In genomic region chr7:12719141-12719919, GRCh38 we compare ENCODE assay signal across 10 cellular contexts. TPM values are rescaled to one million over a fixed set of nuclear protein-coding genes. Genes with fewer than 3 reads are reported as not detected.
DNase-seq lines count a peak whose midpoint lies in the region; ATAC-seq and TF ChIP-seq lines count a peak whose summit lies in the region.
"Had no signal": no experiment of that assay in that cellular context is flagged by ENCODE, and none has a peak within 500 bp of the region (broad histone marks: within the 10 kb centered on the region; RNA-seq: fewer than 3 reads in every experiment).

No MANE protein-coding gene starts in this region.

- H3K27ac Mint-ChIP-seq in natural killer cell treated with Interleukin-12 subunit alpha and Interleukin-12 subunit beta and Interleukin-15 and Interleukin-18, amount 100 ng/mL, for 72 hours = peak overlapping the region; percentile 59 to 63
- H3K27ac Mint-ChIP-seq: memory B cell had no signal

- no peaks in the 10 kb centered on the region for H3K36me3 ChIP-seq in mammary epithelial cell (ENCODE audit: insufficient read depth, low read length)

- DNase-seq in AG08396 (ENCODE audit: low spot score) (peak; percentile 62), KBM-7 (peak; percentile 32), mammary epithelial cell (peak; percentile 78), NCI-H748 (lab: John Stamatoyannopoulos, UW; ENCODE audit: unreplicated experiment) (no peak), NCI-H510A (lab: John Stamatoyannopoulos, UW) (no peak), head of caudate nucleus (no peak)
- no peak for DNase-seq in natural killer cell treated with Interleukin-12 subunit alpha and Interleukin-12 subunit beta and Interleukin-15 and Interleukin-18, amount 100 ng/mL, for 72 hours (ENCODE audit: low spot score)
- no peak for DNase-seq in activated effector memory CD4-positive, alpha-beta T cell treated with Interleukin-2 at 50 U/mL for 16 hours
- DNase-seq: activated naive CD4-positive, alpha-beta T cell treated with Interleukin-2 at 50 U/mL for 16 hours had no signal

- peak overlapping the region; percentile 31 for H2AFZ ChIP-seq in mammary epithelial cell (ENCODE audit: low read depth, low read length)

- H3K4me2 ChIP-seq in mammary epithelial cell (ENCODE audit: insufficient read depth, low read depth, low read length) = no peak overlapping the region

- CTCF ChIA-PET in mammary epithelial cell (lab: Charles Lee; ENCODE audit: low non-redundant PET) = no interaction called here

- 36% methylated on average over 5 of the region's 5 CpGs for WGBS in mammary epithelial cell (ENCODE audit: low coverage, missing lambda C conversion rate)

- in situ Hi-C loops in KBM-7 (cut with MboI; ENCODE audit: low pct_unique_long_range_greater_than_20kb, low sequenced_read_pairs) (no loop called here), mammary epithelial cell (cut with MboI; ENCODE audit: low sequenced_read_pairs in 2 of 2) (no loop called here)

- no peaks in the 10 kb centered on the region for H3K79me2 ChIP-seq in mammary epithelial cell (ENCODE audit: insufficient read depth, low read length)

- H4K20me1 ChIP-seq in mammary epithelial cell (ENCODE audit: insufficient read depth, low read length) = no peaks in the 10 kb centered on the region

- H3K27me3 Mint-ChIP-seq in natural killer cell treated with Interleukin-12 subunit alpha and Interleukin-12 subunit beta and Interleukin-15 and Interleukin-18, amount 100 ng/mL, for 72 hours = no peaks in the 10 kb centered on the region

- no peak overlapping the region for H3K4me3 ChIP-seq in mammary epithelial cell (replicated peaks in 1 of 3; ENCODE audit: insufficient read depth in 1 of 3, low read depth in 2 of 3, low read length in 3 of 3)

- dilution Hi-C loops in mammary epithelial cell (cut with HindIII; ENCODE audit: low sequenced_read_pairs) = no loop called here

- H3K27ac ChIP-seq in mammary epithelial cell (ENCODE audit: insufficient read depth, low read depth, low read length) = peak overlapping the region; percentile 76

- H3K9me3 ChIP-seq in mammary epithelial cell (replicated peaks; ENCODE audit: insufficient read depth, low read length) = no peaks in the 10 kb centered on the region

- no peaks in the 10 kb centered on the region for H3K36me3 Mint-ChIP-seq in natural killer cell treated with Interleukin-12 subunit alpha and Interleukin-12 subunit beta and Interleukin-15 and Interleukin-18, amount 100 ng/mL, for 72 hours

- ATAC-seq in natural killer cell treated with Interleukin-12 subunit alpha and Interleukin-12 subunit beta and Interleukin-15 and Interleukin-18, amount 100 ng/mL, for 72 hours = peak in 1 of 2 donors; percentile 58

- H3K4me1 Mint-ChIP-seq in natural killer cell treated with Interleukin-12 subunit alpha and Interleukin-12 subunit beta and Interleukin-15 and Interleukin-18, amount 100 ng/mL, for 72 hours (ENCODE audit: low read depth in 2 of 2) = peaks cover 30 to 37% of the 10 kb centered on the region in 2 donors
- H3K4me1 Mint-ChIP-seq: memory B cell had no signal

- no TSS peak for BruUV-seq in mammary epithelial cell (replicated peaks; lab: Mats Ljungman, UMichigan)

- H3K9me3 Mint-ChIP-seq in natural killer cell treated with Interleukin-12 subunit alpha and Interleukin-12 subunit beta and Interleukin-15 and Interleukin-18, amount 100 ng/mL, for 72 hours = peaks cover 3% of the 10 kb centered on the region
- H3K9me3 Mint-ChIP-seq: memory B cell had no signal

- no peak for TF ChIP-seq CTCF in mammary epithelial cell (conservative IDR thresholded peaks at IDR 0.05 in 1 of 2, IDR thresholded peaks at IDR 0.05 in 1 of 2; ENCODE audit: extremely low read depth in 1 of 2, insufficient read depth in 1 of 2, low read depth in 1 of 2, low read length in 2 of 2)

- H3K27me3 ChIP-seq in mammary epithelial cell (ENCODE audit: insufficient read depth, low read length) = no peaks in the 10 kb centered on the region

- H3K4me1 ChIP-seq in mammary epithelial cell (ENCODE audit: insufficient read depth, low read length) = peaks cover 39% of the 10 kb centered on the region

- peak overlapping the region; percentile 7 for H3K9ac ChIP-seq in mammary epithelial cell (ENCODE audit: insufficient read depth, low read length)

- peak overlapping the region; percentile 15 for H3K4me3 Mint-ChIP-seq in natural killer cell treated with Interleukin-12 subunit alpha and Interleukin-12 subunit beta and Interleukin-15 and Interleukin-18, amount 100 ng/mL, for 72 hours
- H3K4me3 Mint-ChIP-seq: memory B cell had no signal

- intact Hi-C loops in mammary epithelial cell (cut with micrococcal nuclease) = no loop called here
- intact Hi-C loops in head of caudate nucleus (cut with DNase I) = no loop called here

RNA-seq across cellular contexts. Expression of gene ARL4A, which starts 31.9 kb away (rescaled TPM):
- total RNA-seq in mammary epithelial cell = 10 to 100 TPM; 24.9 to 57.3 TPM
- polyA plus RNA-seq in mammary epithelial cell = 28.5 TPM
- polyA minus RNA-seq in mammary epithelial cell = 13.4 TPM
- 10 to 100 TPM in 1 of 2 donors, 1 to 10 TPM in 1; 9.4 to 16.3 TPM for total RNA-seq in natural killer cell treated with Interleukin-12 subunit alpha and Interleukin-12 subunit beta and Interleukin-15 and Interleukin-18, amount 100 ng/mL, for 72 hours

Comparison
In these comparisons a context has a peak if more than half of its experiments do, and no peak if none do; other contexts are left out.
1. DNase-seq: peak in AG08396 (single experiment), KBM-7 (single experiment) and mammary epithelial cell (single experiment); none in natural killer cell treated with Interleukin-12 subunit alpha and Interleukin-12 subunit beta and Interleukin-15 and Interleukin-18, amount 100 ng/mL, for 72 hours (single experiment), activated effector memory CD4-positive, alpha-beta T cell treated with Interleukin-2 at 50 U/mL for 16 hours (single experiment), NCI-H748 (single experiment), NCI-H510A (single experiment) and head of caudate nucleus (0 of 42).